Comparison of ENCODE assay signal across 9 cellular contexts in the genomic region with DNA sequence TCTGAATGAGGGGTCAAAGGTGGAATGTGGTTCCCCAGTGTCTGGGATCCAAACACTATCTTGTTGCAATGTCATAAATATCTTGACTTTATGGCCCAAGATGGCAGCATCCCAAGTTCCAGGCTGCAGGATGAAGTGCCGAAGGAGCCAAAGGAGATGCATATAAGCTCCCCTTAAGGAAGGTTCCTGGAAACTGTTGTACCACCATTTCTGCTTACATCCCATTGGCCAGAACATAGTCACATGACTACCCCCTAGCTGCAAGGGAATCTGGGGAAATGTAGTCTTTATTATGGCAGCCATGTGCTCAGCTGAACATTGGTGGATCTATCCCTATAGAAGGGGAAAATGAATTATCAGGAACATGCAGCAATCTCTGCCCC. TPM values are rescaled to one million over a fixed set of nuclear protein-coding genes. Genes with fewer than 3 reads are reported as not detected.
DNase-seq lines count a peak whose midpoint lies in the region; ATAC-seq and TF ChIP-seq lines count a peak whose summit lies in the region.
"Had no signal": no experiment of that assay in that cellular context is flagged by ENCODE, and none has a peak within 500 bp of the region (broad histone marks: within the 10 kb centered on the region; RNA-seq: fewer than 3 reads in every experiment).

No MANE protein-coding gene starts in this region.

- no peaks in the 10 kb centered on the region for H3K4me1 Mint-ChIP-seq in endodermal cell
- H3K4me1 Mint-ChIP-seq: activated naive CD4-positive, alpha-beta T cell treated with anti-CD3 and anti-CD28 coated beads, Interleukin-2, amount 50 U/mL, for 24 hours had no signal

- H3K27me3 Mint-ChIP-seq in endodermal cell (ENCODE audit: insufficient read depth): no peaks in the 10 kb centered on the region
- H3K27me3 Mint-ChIP-seq: activated naive CD4-positive, alpha-beta T cell treated with anti-CD3 and anti-CD28 coated beads, Interleukin-2, amount 50 U/mL, for 24 hours had no signal

- CTCF ChIA-PET in RWPE1 (lab: Yijun Ruan, JAX): interaction anchor here (0.8 to 1.4 kb wide), 5 partner anchors 9 to 277 kb away, joined by 3 to 7 read pairs (median 3); no protein-coding TSS in a partner anchor

- TF ChIP-seq CTCF in GM12865 (IDR thresholded peaks at IDR 0.05; ENCODE audit: insufficient read depth, low read depth, low read length, missing control alignments) (no peak), RWPE1 (conservative IDR thresholded peaks at IDR 0.05; ENCODE audit: low read depth) (no peak), left lung (IDR thresholded peaks at IDR 0.05) (no peak), endodermal cell (conservative IDR thresholded peaks at IDR 0.05) (no peak)

- H3K9me3 ChIP-seq in left lung (no peaks in the 10 kb centered on the region), endodermal cell (ENCODE audit: control insufficient read depth, low read length) (no peaks in the 10 kb centered on the region)

- no peak overlapping the region for H3K4me3 ChIP-seq in GM12865 (ENCODE audit: low read depth, low read length)
- H3K4me3 ChIP-seq in left lung: no peak overlapping the region
- H3K4me3 ChIP-seq in endodermal cell (ENCODE audit: low read length): no peak overlapping the region

- no peaks in the 10 kb centered on the region for H3K36me3 ChIP-seq in left lung
- H3K36me3 ChIP-seq in endodermal cell (ENCODE audit: control insufficient read depth, insufficient read depth, low read length): no peaks in the 10 kb centered on the region

- H3K27ac ChIP-seq in RWPE1 (peak overlapping the region; percentile 35), left lung (no peak overlapping the region), endodermal cell (ENCODE audit: low read depth, low read length) (no peak overlapping the region)

- H3K4me1 ChIP-seq in left lung (peaks cover 0 to 4% of the 10 kb centered on the region in 2 donors), endodermal cell (ENCODE audit: control insufficient read depth, insufficient read depth, low read length) (no peaks in the 10 kb centered on the region)

- no peak overlapping the region for H3K27ac Mint-ChIP-seq in endodermal cell
- H3K27ac Mint-ChIP-seq: activated naive CD4-positive, alpha-beta T cell treated with anti-CD3 and anti-CD28 coated beads, Interleukin-2, amount 50 U/mL, for 24 hours had no signal

- POLR2A ChIA-PET in RWPE1 (lab: Yijun Ruan, JAX; ENCODE audit: low non-redundant PET): no interaction called here

- H3K9ac ChIP-seq in endodermal cell (ENCODE audit: extremely low read depth, low read length, poor library complexity, severe bottlenecking): no peak overlapping the region

- H3K4me3 Mint-ChIP-seq in endodermal cell: no peak overlapping the region
- H3K4me3 Mint-ChIP-seq: activated naive CD4-positive, alpha-beta T cell treated with anti-CD3 and anti-CD28 coated beads, Interleukin-2, amount 50 U/mL, for 24 hours had no signal

- peak; percentile 20 for ATAC-seq in HG02943 (IDR thresholded peaks at IDR 0.05; ENCODE audit: low read depth, unreplicated experiment)
- ATAC-seq in left lung: peak; percentile 20
- ATAC-seq in HG03378 (IDR thresholded peaks at IDR 0.05; ENCODE audit: unreplicated experiment): no peak
- ATAC-seq in GM19397 (IDR thresholded peaks at IDR 0.05; ENCODE audit: unreplicated experiment): no peak

- 93 to 100% methylated on average over 1 of the region's 1 CpG for WGBS in endodermal cell (ENCODE audit: insufficient coverage in 1 of 2, insufficient read length in 1 of 2), 2 experiments

- peaks cover 2% of the 10 kb centered on the region for H3K36me3 Mint-ChIP-seq in endodermal cell (ENCODE audit: low read depth)
- H3K36me3 Mint-ChIP-seq: activated naive CD4-positive, alpha-beta T cell treated with anti-CD3 and anti-CD28 coated beads, Interleukin-2, amount 50 U/mL, for 24 hours had no signal

- H3K9me3 Mint-ChIP-seq in endodermal cell: peaks cover 14% of the 10 kb centered on the region
- H3K9me3 Mint-ChIP-seq: activated naive CD4-positive, alpha-beta T cell treated with anti-CD3 and anti-CD28 coated beads, Interleukin-2, amount 50 U/mL, for 24 hours had no signal

- intact Hi-C loops in left lung (cut with DNase I): no loop called here

- H3K27me3 ChIP-seq in left lung (no peaks in the 10 kb centered on the region), endodermal cell (ENCODE audit: control insufficient read depth, insufficient read depth, low read length, poor library complexity, severe bottlenecking) (no peaks in the 10 kb centered on the region)

- DNase-seq in GM12865 (ENCODE audit: low read depth) (peak; percentile 69), RWPE1 (ENCODE audit: low spot score) (peak; percentile 48), left lung (no peak), endodermal cell (no peak), GM03348 (ENCODE audit: low spot score) (no peak)

RNA-seq across cellular contexts. Expression of a gene that starts 54.3 kb away (rescaled TPM):
- 10 to 100 TPM; 15.5 to 22.0 TPM for total RNA-seq in left lung
- total RNA-seq in endodermal cell: 10 to 100 TPM; 32.5 to 49.0 TPM
- 11.3 TPM for polyA plus RNA-seq in endodermal cell (2013, experiment 1 of 2)
- 8.7 TPM for polyA plus RNA-seq in endodermal cell (2013, experiment 2 of 2)

Comparison
In these comparisons a context has a peak if more than half of its experiments do, and no peak if none do; other contexts are left out.
1. DNase-seq: peak in GM12865 (single experiment) and RWPE1 (single experiment); none in left lung (0 of 2), endodermal cell (single experiment) and GM03348 (single experiment).
2. ATAC-seq: peak in HG02943 (single experiment) and left lung (single experiment); none in HG03378 (single experiment) and GM19397 (single experiment).